In genomic region chrX:32048285-32048684, GRCh38 we compare ENCODE assay signal across 27 cellular contexts.
"Had no signal": no experiment of that assay in that cellular context is flagged by ENCODE, and none has a peak within 500 bp of the region (broad histone marks: within the 10 kb centered on the region; RNA-seq: fewer than 3 reads in every experiment).

No MANE protein-coding gene starts in this region.

- H3K36me3 ChIP-seq: colonic mucosa, esophagus muscularis mucosa, esophagus squamous epithelium, gastrocnemius medialis, gastroesophageal sphincter, heart left ventricle, heart right ventricle had no signal

- DNase-seq: colonic mucosa; cortex of kidney; dermis blood vessel endothelial cell; dorsolateral prefrontal cortex; effector CD4-positive, alpha-beta T cell; effector CD8-positive, alpha-beta T cell; effector memory CD4-positive, alpha-beta T cell; effector memory CD8-positive, alpha-beta T cell; endodermal cell; erythroblast; esophagus squamous epithelium; foreskin fibroblast; foreskin keratinocyte; foreskin melanocyte; gastrocnemius medialis; glutamatergic neuron; head of caudate nucleus; heart left ventricle; heart right ventricle had no signal

- FAIRE-seq: endometrium, endothelial cell of umbilical vein had no signal

- H3K27ac Mint-ChIP-seq: dendritic cell treated with granulocyte-macrophage colony-stimulating factor and Interleukin-4, amounts not matched to agents 40 ng/mL and 50 ng/mL, for 4 days; effector memory CD8-positive, alpha-beta T cell; endodermal cell had no signal

- H3K4me3 Mint-ChIP-seq: dendritic cell treated with granulocyte-macrophage colony-stimulating factor and Interleukin-4, amounts not matched to agents 40 ng/mL and 50 ng/mL, for 4 days; effector memory CD8-positive, alpha-beta T cell; endodermal cell had no signal

- H3K4me3 ChIP-seq: colonic mucosa, coronary artery, dorsolateral prefrontal cortex, esophagus muscularis mucosa, esophagus squamous epithelium, gastrocnemius medialis, gastroesophageal sphincter, heart left ventricle, heart right ventricle had no signal

- H3K4me1 Mint-ChIP-seq: endodermal cell had no signal

- H3K4me1 ChIP-seq: colonic mucosa, esophagus muscularis mucosa, esophagus squamous epithelium, foreskin keratinocyte, gastrocnemius medialis, gastroesophageal sphincter, heart left ventricle, heart right ventricle had no signal

- ATAC-seq: effector memory CD8-positive, alpha-beta T cell; esophagus mucosa; foreskin keratinocyte; gastrocnemius medialis; gastroesophageal sphincter; heart left ventricle; heart right ventricle had no signal

- H3K27ac ChIP-seq: colonic mucosa, coronary artery, dorsolateral prefrontal cortex, epithelial cell of prostate, esophagus muscularis mucosa, esophagus squamous epithelium, foreskin keratinocyte, gastrocnemius medialis, gastroesophageal sphincter, heart left ventricle, heart right ventricle had no signal

- H3K27me3 ChIP-seq: colonic mucosa, esophagus squamous epithelium, foreskin keratinocyte, gastrocnemius medialis, gastroesophageal sphincter, heart left ventricle, heart right ventricle had no signal

- H3K27me3 Mint-ChIP-seq: dendritic cell treated with granulocyte-macrophage colony-stimulating factor and Interleukin-4, amounts not matched to agents 40 ng/mL and 50 ng/mL, for 4 days; effector memory CD8-positive, alpha-beta T cell had no signal

- H3K9me3 ChIP-seq: colonic mucosa, esophagus muscularis mucosa, esophagus squamous epithelium, gastrocnemius medialis, gastroesophageal sphincter, heart left ventricle, heart right ventricle had no signal

- H3K9me3 Mint-ChIP-seq: dendritic cell treated with granulocyte-macrophage colony-stimulating factor and Interleukin-4, amounts not matched to agents 40 ng/mL and 50 ng/mL, for 4 days; effector memory CD8-positive, alpha-beta T cell had no signal
